12 cellular contexts compared by ENCODE assay signal in the genomic region with DNA sequence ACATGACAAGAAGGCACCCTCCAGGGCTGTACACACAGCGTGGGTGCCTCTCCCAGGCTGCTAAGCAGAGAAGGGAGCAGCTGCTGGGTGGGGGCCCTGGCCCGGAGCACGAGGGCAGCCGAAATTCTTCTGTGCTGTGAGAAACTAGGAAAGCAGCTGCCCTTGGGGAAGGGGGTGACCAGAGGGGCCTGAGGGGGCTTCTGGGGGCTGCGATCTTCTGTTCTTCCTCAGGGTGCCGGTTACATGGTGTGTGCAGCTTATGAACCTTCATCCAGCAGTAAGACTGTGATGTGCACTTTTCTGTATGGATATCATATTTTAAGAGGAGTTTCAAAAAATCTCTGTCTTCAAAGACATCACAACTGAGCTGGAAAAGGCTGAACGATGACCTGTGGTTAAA.
"Had no signal": no experiment of that assay in that cellular context is flagged by ENCODE, and none has a peak within 500 bp of the region (broad histone marks: within the 10 kb centered on the region; RNA-seq: fewer than 3 reads in every experiment).

No MANE protein-coding gene starts in this region.

- DNase-seq: effector memory CD8-positive, alpha-beta T cell; foreskin melanocyte; heart right ventricle; hypothalamus; kidney glomerular epithelial cell; mesendoderm; naive B cell; occipital lobe; small intestine; stimulated activated CD4-positive, alpha-beta T cell treated with anti-CD3 and anti-CD28 coated beads, Interleukin-12 subunit alpha, Interleukin-12 subunit beta, amount 100 ng/mL, for 4 hours; stimulated activated naive CD8-positive, alpha-beta T cell treated with anti-CD3 and anti-CD28 coated beads, Interleukin-15, Interleukin-2, amounts not matched to agents 100 U/mL and 50 U/mL, for 24 hours; tibial artery had no signal

- H3K27me3 Mint-ChIP-seq: effector memory CD8-positive, alpha-beta T cell; naive B cell had no signal

- H3K4me3 Mint-ChIP-seq: effector memory CD8-positive, alpha-beta T cell; naive B cell had no signal

- H3K27ac Mint-ChIP-seq: naive B cell had no signal

- H3K4me1 Mint-ChIP-seq: naive B cell had no signal
